8 cellular contexts compared by ENCODE assay signal in genomic region chr12:49367381-49368239, GRCh38. TPM values are rescaled to one million over a fixed set of nuclear protein-coding genes. Genes with fewer than 3 reads are reported as not detected.
DNase-seq lines count a peak whose midpoint lies in the region; FAIRE-seq and TF ChIP-seq lines count a peak whose summit lies in the region.

SPATS2 (plus strand) TSS chr12:49367462; CDS start chr12:49461013, 93,551 bp downstream.

- TF ChIP-seq EP300 in sigmoid colon (IDR thresholded peaks at IDR 0.05), result no peak

- peaks cover 51% of the 10 kb centered on the region for H3K79me2 ChIP-seq in Loucy (ENCODE audit: insufficient read depth, low read length)

- H3F3A ChIP-seq in Loucy (ENCODE audit: low read depth), result peaks cover 3% of the 10 kb centered on the region; the same call in 1 of the 2 replicates

- TF ChIP-seq CTCF in Loucy (conservative IDR thresholded peaks at IDR 0.05; ENCODE audit: low read length), result no peak
- no peak for TF ChIP-seq CTCF in sigmoid colon (IDR thresholded peaks at IDR 0.05)
- TF ChIP-seq CTCF in D721Med (IDR thresholded peaks at IDR 0.05; ENCODE audit: insufficient read depth, missing control alignments), result no peak

- H3K9ac ChIP-seq in Loucy (ENCODE audit: low read depth, low read length, poor library complexity, severe bottlenecking), result peak within 1 kb of the TSS; percentile 96

- H3K4me1 ChIP-seq in Loucy (ENCODE audit: insufficient read depth, low read length, poor library complexity, severe bottlenecking) (peaks cover 57% of the 10 kb centered on the region), sigmoid colon (peaks cover 0 to 31% (median 20%) of the 10 kb centered on the region in 4 donors)

- H3K27ac ChIP-seq in adipose tissue (ENCODE audit: low read depth, low read length) (peak within 1 kb of the TSS; percentile 38), sigmoid colon (peak within 1 kb of the TSS; percentile 98 to 99 (median 99))

- H3K27me3 ChIP-seq in Loucy (ENCODE audit: insufficient read depth, low read length, poor library complexity, severe bottlenecking), result no peaks in the 10 kb centered on the region
- no peaks in the 10 kb centered on the region for H3K27me3 ChIP-seq in sigmoid colon

- WGBS in adipose tissue, 3 donors, result 0 to 2% (median 0%) methylated on average over 40 to 52 of the region's 52 CpGs
- 1 to 2% methylated on average over 52 of the region's 52 CpGs for WGBS in sigmoid colon, 2 donors

- FAIRE-seq in D721Med (lab: Jason Lieb, UNC), result no peak

- peak; percentile 43 to 61 for TF ChIP-seq POLR2A in sigmoid colon (IDR thresholded peaks at IDR 0.05)

- intact Hi-C loops in sigmoid colon (cut with DNase I), result loop anchor here (5.0 kb wide), 2 partner anchors 125 to 215 kb away; no protein-coding TSS in a partner anchor

- H3K9me3 ChIP-seq in Loucy (ENCODE audit: insufficient read depth, low read depth, low read length) (no peaks in the 10 kb centered on the region), sigmoid colon (no peaks in the 10 kb centered on the region)

- H3K36me3 ChIP-seq in Loucy (ENCODE audit: insufficient read depth, low read length) (no peaks in the 10 kb centered on the region), sigmoid colon (no peaks in the 10 kb centered on the region)

- H3K4me3 ChIP-seq in Loucy (ENCODE audit: low read length, poor library complexity, severe bottlenecking) (peak within 1 kb of the TSS; percentile 92), sigmoid colon (peak within 1 kb of the TSS; percentile 81 to 93 (median 86))

- H3K4me2 ChIP-seq in Loucy (ENCODE audit: low read depth, low read length, poor library complexity, severe bottlenecking), result peak within 1 kb of the TSS; percentile 92

- H2AFZ ChIP-seq in Loucy (ENCODE audit: low read length), result peak within 1 kb of the TSS; percentile 98

- no peaks in the 10 kb centered on the region for H3K9me2 ChIP-seq in Loucy (replicated peaks; ENCODE audit: low read depth, low read length)

- DNase-seq in NCI-H2107 (lab: John Stamatoyannopoulos, UW) (peak; percentile 41), NCI-H2107 treated with DMSO at 0.1 percent for 48 hours (lab: John Stamatoyannopoulos, UW; ENCODE audit: unreplicated experiment) (no peak), hepatic stellate cell (ENCODE audit: low spot score) (peak; percentile 36), sigmoid colon (peak; percentile 97), GDM1 (lab: John Stamatoyannopoulos, UW) (no peak), D721Med (ENCODE audit: insufficient read length, low spot score) (no peak)

- peaks cover 28% of the 10 kb centered on the region for H4K20me1 ChIP-seq in Loucy (ENCODE audit: insufficient read depth, low read length, poor library complexity, severe bottlenecking)

RNA-seq across cellular contexts. Expression of gene SPATS2, which starts in this region (rescaled TPM):
- polyA plus RNA-seq in adipose tissue, result 10 to 100 TPM in 1 of 3 donors, 1 to 10 TPM in 2; 4.8 to 13.4 (median 5.0) TPM
- 10 to 100 TPM; 10.3 to 32.1 (median 13.4) TPM for total RNA-seq in sigmoid colon
- polyA plus RNA-seq in sigmoid colon, result 10 to 100 TPM in 2 of 3 donors, 1 to 10 TPM in 1; 6.9 to 13.8 (median 11.0) TPM

Comparison
In these comparisons a context has a peak if more than half of its experiments do, and no peak if none do; other contexts are left out.
1. DNase-seq: peak in NCI-H2107 (single experiment), hepatic stellate cell (single experiment) and sigmoid colon (single experiment); none in NCI-H2107 treated with DMSO at 0.1 percent for 48 hours (single experiment), GDM1 (single experiment) and D721Med (single experiment).